In the genomic region with DNA sequence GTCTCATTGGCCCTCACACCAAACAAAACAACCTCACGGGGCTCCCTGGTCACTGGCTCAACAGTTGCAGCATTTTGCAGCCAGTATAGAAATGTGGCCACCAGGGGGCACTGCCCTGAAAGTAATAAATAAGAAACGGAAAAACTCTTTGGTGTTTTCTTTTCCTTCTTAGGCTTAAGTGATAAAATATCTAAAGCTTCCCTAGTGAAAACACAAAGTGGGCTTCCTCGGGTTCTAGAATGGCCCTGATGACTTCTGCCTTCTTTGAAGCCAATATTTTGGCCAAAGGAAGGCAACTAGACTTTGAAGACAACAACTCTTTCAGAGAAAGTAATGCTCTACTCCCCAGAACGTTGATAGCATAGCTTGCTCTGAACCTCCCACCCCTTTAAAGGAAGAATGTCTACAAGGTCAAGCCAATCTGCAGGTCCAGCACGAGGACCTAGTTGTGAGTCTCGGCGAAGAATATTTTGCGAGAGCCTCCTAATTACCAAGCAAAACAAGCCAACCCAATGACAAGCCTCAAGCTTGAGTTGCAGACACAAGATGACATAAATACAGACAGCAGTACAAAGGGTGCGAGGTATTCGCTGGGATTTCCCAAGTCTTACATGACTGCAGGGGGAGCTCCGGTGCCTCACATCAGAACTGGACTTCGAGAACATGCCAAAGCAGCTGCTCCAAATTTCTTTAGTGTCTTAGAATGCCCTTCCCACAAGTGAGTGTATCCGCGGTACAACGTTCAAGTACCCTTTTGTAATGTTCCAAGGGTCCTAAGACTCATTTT, we compare ENCODE assay signal across 8 cellular contexts. TPM values are rescaled to one million over a fixed set of nuclear protein-coding genes. Genes with fewer than 3 reads are reported as not detected.
DNase-seq lines count a peak whose midpoint lies in the region; ATAC-seq and TF ChIP-seq lines count a peak whose summit lies in the region.

No MANE protein-coding gene starts in this region.

- ATAC-seq in GM19351 (IDR thresholded peaks at IDR 0.05; ENCODE audit: unreplicated experiment) (peak; percentile 26), GM21381 (IDR thresholded peaks at IDR 0.05; ENCODE audit: unreplicated experiment) (no peak)

- TF ChIP-seq CTCF in AG09319 (IDR thresholded peaks at IDR 0.05; ENCODE audit: low read depth, low read length) = peak; percentile 66

- DNase-seq in AG09319 (ENCODE audit: extremely low read depth, low read depth) = peak; percentile 61
- DNase-seq in NCI-H2227 (lab: John Stamatoyannopoulos, UW; ENCODE audit: unreplicated experiment) = peak; percentile 83
- peak; percentile 62 for DNase-seq in activated CD4-positive, CD25-positive, alpha-beta regulatory T cell treated with anti-CD3 and anti-CD28 coated beads, Interleukin-2, amount 50 U/mL, for 16 hours (ENCODE audit: low read depth, low spot score)
- peak; percentile 73 for DNase-seq in cerebellum (ENCODE audit: low spot score)
- DNase-seq in kidney glomerular epithelial cell (lab: John Stamatoyannopoulos, UW) = peak; percentile 57
- DNase-seq in stimulated activated CD4-positive, alpha-beta T cell treated with anti-CD3 and anti-CD28 coated beads, Interleukin-1b, Interleukin-23, amount 100 ng/mL, for 1 hour (ENCODE audit: low read depth in 2 of 2) = peak; percentile 54 to 60

RNA-seq across cellular contexts. Expression of a gene that starts 2.6 kb away (rescaled TPM):
- total RNA-seq in cerebellum = 20.0 TPM
